ENCODE assay signal across 1 cellular context in the genomic region with DNA sequence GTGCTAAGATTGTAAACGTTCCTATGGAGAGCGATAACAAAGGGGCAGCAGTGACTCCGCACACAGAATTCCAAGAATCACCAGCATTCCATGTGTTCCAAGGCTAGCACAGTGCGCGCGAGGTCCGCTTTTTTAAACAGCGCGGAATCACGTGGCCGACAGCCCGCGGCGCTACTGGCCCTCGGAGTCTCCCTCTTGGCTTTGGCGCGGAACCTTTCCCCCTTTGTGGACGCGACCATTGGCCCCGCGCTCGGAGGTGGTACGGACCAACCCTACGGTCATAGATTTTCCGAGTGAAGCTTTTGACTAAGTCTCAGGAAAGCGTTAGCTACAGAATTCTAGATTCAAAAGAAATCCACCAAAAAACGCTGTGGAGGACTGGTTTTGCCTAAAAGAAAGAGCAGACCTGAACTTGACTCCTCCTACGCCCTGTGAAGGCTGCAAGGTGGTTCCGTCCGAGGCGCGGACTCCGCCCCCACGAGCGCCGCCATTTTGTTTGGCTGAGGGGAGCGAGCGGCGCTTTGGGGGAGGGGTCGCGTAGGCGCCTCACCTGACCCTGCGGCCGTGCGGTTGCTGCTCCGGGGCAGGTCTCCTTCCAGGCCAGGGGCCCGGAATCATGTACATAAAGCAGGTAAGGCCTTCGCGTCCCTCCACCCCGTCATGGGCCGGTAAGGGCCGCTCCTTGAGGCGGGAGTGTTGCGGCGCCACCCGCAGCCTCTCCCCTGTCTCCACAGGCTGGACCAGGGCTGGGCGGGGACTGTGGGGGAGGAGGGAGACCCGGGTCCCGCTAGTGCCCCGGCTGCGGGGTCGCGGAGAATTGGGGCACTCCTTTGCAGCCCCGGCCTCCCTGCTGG.
TF ChIP-seq lines count a peak whose summit lies in the region.

A gene (plus strand): TSS at position 495 of the 854 bp plus-strand sequence. CDS start 122 bp downstream, at position 617.

TF ChIP-seq in neural cell, 6 proteins besides CTCF, POLR2A, EP300 and RAD21 (continued from another document):
- TF ChIP-seq, protein P1, sequence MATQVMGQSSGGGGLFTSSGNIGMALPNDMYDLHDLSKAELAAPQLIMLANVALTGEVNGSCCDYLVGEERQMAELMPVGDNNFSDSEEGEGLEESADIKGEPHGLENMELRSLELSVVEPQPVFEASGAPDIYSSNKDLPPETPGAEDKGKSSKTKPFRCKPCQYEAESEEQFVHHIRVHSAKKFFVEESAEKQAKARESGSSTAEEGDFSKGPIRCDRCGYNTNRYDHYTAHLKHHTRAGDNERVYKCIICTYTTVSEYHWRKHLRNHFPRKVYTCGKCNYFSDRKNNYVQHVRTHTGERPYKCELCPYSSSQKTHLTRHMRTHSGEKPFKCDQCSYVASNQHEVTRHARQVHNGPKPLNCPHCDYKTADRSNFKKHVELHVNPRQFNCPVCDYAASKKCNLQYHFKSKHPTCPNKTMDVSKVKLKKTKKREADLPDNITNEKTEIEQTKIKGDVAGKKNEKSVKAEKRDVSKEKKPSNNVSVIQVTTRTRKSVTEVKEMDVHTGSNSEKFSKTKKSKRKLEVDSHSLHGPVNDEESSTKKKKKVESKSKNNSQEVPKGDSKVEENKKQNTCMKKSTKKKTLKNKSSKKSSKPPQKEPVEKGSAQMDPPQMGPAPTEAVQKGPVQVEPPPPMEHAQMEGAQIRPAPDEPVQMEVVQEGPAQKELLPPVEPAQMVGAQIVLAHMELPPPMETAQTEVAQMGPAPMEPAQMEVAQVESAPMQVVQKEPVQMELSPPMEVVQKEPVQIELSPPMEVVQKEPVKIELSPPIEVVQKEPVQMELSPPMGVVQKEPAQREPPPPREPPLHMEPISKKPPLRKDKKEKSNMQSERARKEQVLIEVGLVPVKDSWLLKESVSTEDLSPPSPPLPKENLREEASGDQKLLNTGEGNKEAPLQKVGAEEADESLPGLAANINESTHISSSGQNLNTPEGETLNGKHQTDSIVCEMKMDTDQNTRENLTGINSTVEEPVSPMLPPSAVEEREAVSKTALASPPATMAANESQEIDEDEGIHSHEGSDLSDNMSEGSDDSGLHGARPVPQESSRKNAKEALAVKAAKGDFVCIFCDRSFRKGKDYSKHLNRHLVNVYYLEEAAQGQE (IDR thresholded peaks at IDR 0.05; ENCODE audit: borderline replicate concordance): peak; percentile 96
- TF ChIP-seq EZH2 (IDR thresholded peaks at IDR 0.05; ENCODE audit: borderline replicate concordance, insufficient read depth, low read length, poor library complexity, severe bottlenecking): no peak
- TF ChIP-seq POLR2AphosphoS5 (IDR thresholded peaks at IDR 0.05): peak; percentile 89
- TF ChIP-seq SMC3 (conservative IDR thresholded peaks at IDR 0.05; ENCODE audit: poor library complexity): no peak
- peak; percentile 99 for TF ChIP-seq MXI1 (conservative IDR thresholded peaks at IDR 0.05; ENCODE audit: poor library complexity, severe bottlenecking)
